10 cellular contexts compared by ENCODE assay signal in the genomic region with DNA sequence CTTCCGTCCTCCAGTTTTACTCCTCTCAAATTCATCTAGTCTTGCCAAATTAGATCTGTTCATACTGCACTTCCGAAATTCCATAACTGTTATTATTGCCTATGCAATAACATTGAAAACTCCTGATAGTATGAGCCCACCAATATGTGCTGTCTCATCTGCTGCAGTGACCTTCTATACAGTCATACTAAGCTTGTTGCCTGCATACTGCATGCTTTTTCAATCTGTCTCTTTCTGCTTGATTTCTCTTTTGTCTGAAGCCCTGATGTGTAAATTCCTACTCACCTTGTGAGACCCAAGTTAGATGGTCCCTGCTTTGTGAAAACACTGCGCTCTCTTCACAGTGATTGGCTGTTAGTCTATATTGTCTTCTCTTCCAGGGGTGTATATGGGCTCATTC. TPM values are rescaled to one million over a fixed set of nuclear protein-coding genes. Genes with fewer than 3 reads are reported as not detected.
A peak's percentile ranks its signal among the peaks of the same experiment; 100 is the strongest.
DNase-seq lines count a peak whose midpoint lies in the region; ATAC-seq and TF ChIP-seq lines count a peak whose summit lies in the region.
"Had no signal": no experiment of that assay in that cellular context is flagged by ENCODE, and none has a peak within 500 bp of the region (broad histone marks: within the 10 kb centered on the region; RNA-seq: fewer than 3 reads in every experiment).

No MANE protein-coding gene starts in this region.

- intact Hi-C loops in Panc1 (cut with micrococcal nuclease; ENCODE audit: unreplicated experiment): no loop called here

- TF ChIP-seq CTCF in GM06990 (IDR thresholded peaks at IDR 0.05; ENCODE audit: insufficient read depth, low read length, poor library complexity, severe bottlenecking) (no peak), Panc1 (IDR thresholded peaks at IDR 0.05) (no peak), fibroblast of villous mesenchyme (IDR thresholded peaks at IDR 0.05; ENCODE audit: insufficient read depth, low read depth, low read length) (no peak)

- in situ Hi-C loops in Panc1 (cut with HindIII; ENCODE audit: low pct_unique_long_range_greater_than_20kb, low sequenced_read_pairs): no loop called here

- BruUV-seq in Panc1 (replicated peaks; lab: Mats Ljungman, UMichigan): no TSS peak

- H3K27ac ChIP-seq in Panc1 (ENCODE audit: low read length): peak overlapping the region; percentile 94

- H3K4me3 ChIP-seq in GM06990 (replicated peaks; ENCODE audit: low read depth, low read length): peak overlapping the region; percentile 97
- peak overlapping the region; percentile 84 to 99 for H3K4me3 ChIP-seq in Panc1 (ENCODE audit: low read depth in 2 of 2, low read length in 2 of 2)
- peak overlapping the region; percentile 98 for H3K4me3 ChIP-seq in fibroblast of villous mesenchyme (ENCODE audit: low read depth, low read length)
- peak overlapping the region; percentile 98 for H3K4me3 ChIP-seq in skeletal muscle cell (ENCODE audit: low read depth, low read length)

- H3K27me3 ChIP-seq in GM06990 (replicated peaks; ENCODE audit: control insufficient read depth, insufficient read depth, low read length): no peaks in the 10 kb centered on the region
- no peaks in the 10 kb centered on the region for H3K27me3 ChIP-seq in Panc1 (ENCODE audit: control insufficient read depth, insufficient read depth, low read length)

- no peak for DNase-seq in GM06990 (ENCODE audit: extremely low read depth, insufficient read length)
- DNase-seq in Panc1 (ENCODE audit: low read depth, low spot score): no peak
- DNase-seq in fibroblast of villous mesenchyme (ENCODE audit: low read depth): no peak
- DNase-seq in skeletal muscle cell (ENCODE audit: low read depth): no peak
- no peak for DNase-seq in GF-D8 (lab: John Stamatoyannopoulos, UW)
- no peak for DNase-seq in CD1c-positive myeloid dendritic cell (ENCODE audit: extremely low spot score)
- no peak for DNase-seq in NCI-H1092 treated with DMSO at 0.1 percent for 48 hours (lab: John Stamatoyannopoulos, UW)
- DNase-seq: activated CD4-positive, CD25-positive, alpha-beta regulatory T cell; NCI-H524 treated with DMSO at 0.1 percent for 48 hours had no signal

- H3K9me3 ChIP-seq in Panc1 (ENCODE audit: control insufficient read depth, insufficient read depth, low read depth, low read length): no peaks in the 10 kb centered on the region

- POLR2A ChIA-PET in Panc1 (lab: Charles Lee): no interaction called here

- H3K36me3 ChIP-seq in GM06990 (ENCODE audit: control insufficient read depth, insufficient read depth, low read length) (peaks cover 2% of the 10 kb centered on the region), Panc1 (ENCODE audit: control insufficient read depth, insufficient read depth, low read length) (peaks cover 4% of the 10 kb centered on the region; the same call in 1 of the 2 replicates)

- ATAC-seq in Panc1 (no peak), HG03565 (IDR thresholded peaks at IDR 0.05; ENCODE audit: unreplicated experiment) (no peak)

- H3K4me1 ChIP-seq in Panc1 (ENCODE audit: control insufficient read depth, insufficient read depth, low read length): peaks cover 27% of the 10 kb centered on the region

- CTCF ChIA-PET in Panc1 (lab: Charles Lee): no interaction called here

RNA-seq across cellular contexts. Expression of gene TBP, which starts 1.1 kb away (rescaled TPM):
- total RNA-seq in Panc1 (2021; ENCODE audit: unreplicated experiment): 26.4 TPM
- 27.5 TPM for polyA plus RNA-seq in Panc1 (2012; ENCODE audit: insufficient read length)
- total RNA-seq in fibroblast of villous mesenchyme: 12.2 and 13.0 TPM in 2 replicates

RNA-seq across cellular contexts. Expression of gene PSMB1, which starts 2.2 kb away (rescaled TPM):
- total RNA-seq in Panc1 (2021; ENCODE audit: unreplicated experiment) (305 TPM), fibroblast of villous mesenchyme (370 and 397 TPM in 2 replicates)
- polyA plus RNA-seq in Panc1 (2012; ENCODE audit: insufficient read length): 378 TPM

RNA-seq across cellular contexts. Expression of gene PDCD2, which starts 29.1 kb away (rescaled TPM):
- total RNA-seq in Panc1 (2021; ENCODE audit: unreplicated experiment): 121 TPM
- 88.0 TPM for polyA plus RNA-seq in Panc1 (2012; ENCODE audit: insufficient read length)
- total RNA-seq in fibroblast of villous mesenchyme: 62.5 and 70.8 TPM in 2 replicates
